Comparison of ENCODE assay signal across 8 cellular contexts in the genomic region with DNA sequence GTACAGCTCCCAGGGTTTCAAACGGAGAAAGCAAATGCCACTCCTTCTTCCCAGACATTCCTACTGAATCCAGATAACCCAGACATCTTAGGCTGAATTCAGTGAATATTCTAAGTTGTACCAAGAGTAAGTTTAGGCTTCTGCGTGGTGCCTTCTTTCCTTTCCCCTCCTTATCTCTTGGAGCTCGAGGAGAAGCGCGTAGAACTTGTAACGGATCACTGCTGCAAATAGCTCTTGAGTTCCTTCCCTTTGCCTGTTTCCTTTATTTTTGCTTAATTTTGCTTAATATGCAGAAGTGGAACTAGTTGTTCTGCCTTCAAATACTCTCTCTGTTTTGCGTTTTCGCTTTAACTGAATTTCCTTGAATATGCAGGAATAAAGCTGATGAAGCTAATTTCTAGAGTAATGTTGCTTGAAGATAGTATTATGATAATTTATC. TPM values are rescaled to one million over a fixed set of nuclear protein-coding genes. Genes with fewer than 3 reads are reported as not detected.
DNase-seq lines count a peak whose midpoint lies in the region; ATAC-seq and TF ChIP-seq lines count a peak whose summit lies in the region.

No MANE protein-coding gene starts in this region.

- no peaks in the 10 kb centered on the region for H3K9me3 Mint-ChIP-seq in T-helper 1 cell treated with Interleukin-12 subunit alpha and Interleukin-12 subunit beta and Interleukin-4 antibody, amounts not matched to agents 30 μg/mL and 1 μg/mL, for 36 hours
- H3K9me3 Mint-ChIP-seq in endodermal cell = no peaks in the 10 kb centered on the region
- H3K9me3 Mint-ChIP-seq in neural crest cell = peaks cover 2% of the 10 kb centered on the region

- H3K27me3 ChIP-seq in RWPE2 (ENCODE audit: insufficient read depth, poor library complexity, severe bottlenecking) (no peaks in the 10 kb centered on the region), endodermal cell (ENCODE audit: control insufficient read depth, insufficient read depth, low read length, poor library complexity, severe bottlenecking) (no peaks in the 10 kb centered on the region)

- H3K4me1 ChIP-seq in RWPE2 (ENCODE audit: insufficient read depth, poor library complexity, severe bottlenecking) (peaks cover 47% of the 10 kb centered on the region), endodermal cell (ENCODE audit: control insufficient read depth, insufficient read depth, low read length) (peaks cover 24% of the 10 kb centered on the region)

- intact Hi-C loops in sciatic nerve (cut with DNase I) = no loop called here

- H3K9ac ChIP-seq in endodermal cell (ENCODE audit: extremely low read depth, low read length, poor library complexity, severe bottlenecking) = peak overlapping the region; percentile 60

- H3K36me3 Mint-ChIP-seq in T-helper 1 cell treated with Interleukin-12 subunit alpha and Interleukin-12 subunit beta and Interleukin-4 antibody, amounts not matched to agents 30 μg/mL and 1 μg/mL, for 36 hours (ENCODE audit: low read depth) = peaks cover 5% of the 10 kb centered on the region
- H3K36me3 Mint-ChIP-seq in endodermal cell (ENCODE audit: low read depth) = no peaks in the 10 kb centered on the region
- H3K36me3 Mint-ChIP-seq in neural crest cell (ENCODE audit: low read depth) = no peaks in the 10 kb centered on the region

- peak overlapping the region; percentile 90 for H3K27ac Mint-ChIP-seq in T-helper 1 cell treated with Interleukin-12 subunit alpha and Interleukin-12 subunit beta and Interleukin-4 antibody, amounts not matched to agents 30 μg/mL and 1 μg/mL, for 36 hours
- H3K27ac Mint-ChIP-seq in endodermal cell = peak overlapping the region; percentile 40
- no peak overlapping the region for H3K27ac Mint-ChIP-seq in neural crest cell (ENCODE audit: unreplicated experiment)

- H3K4me1 Mint-ChIP-seq in T-helper 1 cell treated with Interleukin-12 subunit alpha and Interleukin-12 subunit beta and Interleukin-4 antibody, amounts not matched to agents 30 μg/mL and 1 μg/mL, for 36 hours (ENCODE audit: low read depth) = peaks cover 41% of the 10 kb centered on the region
- H3K4me1 Mint-ChIP-seq in endodermal cell (peaks cover 38% of the 10 kb centered on the region), neural crest cell (peaks cover 47% of the 10 kb centered on the region)

- H3K27ac ChIP-seq in RWPE2 (ENCODE audit: poor library complexity, severe bottlenecking) (peak overlapping the region; percentile 97), endodermal cell (ENCODE audit: low read depth, low read length) (no peak overlapping the region)

- H3K36me3 ChIP-seq in RWPE2 (ENCODE audit: low read depth) = peaks cover 21% of the 10 kb centered on the region
- H3K36me3 ChIP-seq in endodermal cell (ENCODE audit: control insufficient read depth, insufficient read depth, low read length) = no peaks in the 10 kb centered on the region

- H3K9me3 ChIP-seq in RWPE2 (ENCODE audit: severe bottlenecking) = no peaks in the 10 kb centered on the region
- no peaks in the 10 kb centered on the region for H3K9me3 ChIP-seq in endodermal cell (ENCODE audit: control insufficient read depth, low read length)

- peaks cover 6% of the 10 kb centered on the region for H3K27me3 Mint-ChIP-seq in T-helper 1 cell treated with Interleukin-12 subunit alpha and Interleukin-12 subunit beta and Interleukin-4 antibody, amounts not matched to agents 30 μg/mL and 1 μg/mL, for 36 hours (ENCODE audit: low read depth)
- H3K27me3 Mint-ChIP-seq in endodermal cell (ENCODE audit: insufficient read depth) (peaks cover 9% of the 10 kb centered on the region), neural crest cell (ENCODE audit: low read depth) (peaks cover 8% of the 10 kb centered on the region)

- H3K4me3 ChIP-seq in RWPE2 (ENCODE audit: severe bottlenecking) = peak overlapping the region; percentile 91
- H3K4me3 ChIP-seq in endodermal cell (ENCODE audit: low read length) = peak overlapping the region; percentile 87

- peak overlapping the region; percentile 96 for H3K4me3 Mint-ChIP-seq in T-helper 1 cell treated with Interleukin-12 subunit alpha and Interleukin-12 subunit beta and Interleukin-4 antibody, amounts not matched to agents 30 μg/mL and 1 μg/mL, for 36 hours
- H3K4me3 Mint-ChIP-seq in endodermal cell (peak overlapping the region; percentile 74), neural crest cell (peak overlapping the region; percentile 90)

- no peak for ATAC-seq in RWPE2 (ENCODE audit: low read depth)
- no peak for ATAC-seq in GM19452 (IDR thresholded peaks at IDR 0.05; ENCODE audit: unreplicated experiment)
- no peak for ATAC-seq in sciatic nerve

- 0 to 1% methylated on average over 4 to 8 of the region's 8 CpGs for WGBS in endodermal cell (ENCODE audit: insufficient coverage in 1 of 2, insufficient read length in 1 of 2), 2 experiments

- no peak for DNase-seq in T-helper 1 cell
- no peak for DNase-seq in RWPE2 (ENCODE audit: low spot score)
- no peak for DNase-seq in endodermal cell
- no peak for DNase-seq in neural crest cell (ENCODE audit: low read depth, low spot score)
- no peak for DNase-seq in stimulated activated CD4-positive, alpha-beta T cell treated with anti-CD3 and anti-CD28 coated beads, Interleukin-2, amount 100 ng/mL, for 24 hours
- DNase-seq in sciatic nerve (ENCODE audit: low spot score) = no peak

- TF ChIP-seq CTCF in RWPE2 (IDR thresholded peaks at IDR 0.05; ENCODE audit: poor library complexity, severe bottlenecking) (no peak), endodermal cell (conservative IDR thresholded peaks at IDR 0.05) (no peak), neural crest cell (conservative IDR thresholded peaks at IDR 0.05) (no peak)

RNA-seq across cellular contexts. Expression of a gene that starts 1.0 kb away (rescaled TPM):
- 10 to 100 TPM; 20.6 to 28.0 TPM for total RNA-seq in endodermal cell
- polyA plus RNA-seq in endodermal cell (2013, experiment 1 of 2) = 20.6 TPM
- polyA plus RNA-seq in endodermal cell (2013, experiment 2 of 2) = 15.5 TPM
- 18.9 and 20.7 TPM in 2 replicates for total RNA-seq in neural crest cell
- total RNA-seq in sciatic nerve = 22.1 TPM
